31 cellular contexts compared by ENCODE assay signal in genomic region chr9:37946971-37947370, GRCh38.
"Had no signal": no experiment of that assay in that cellular context is flagged by ENCODE, and none has a peak within 500 bp of the region (broad histone marks: within the 10 kb centered on the region; RNA-seq: fewer than 3 reads in every experiment).

No MANE protein-coding gene starts in this region.

- H3K27me3 Mint-ChIP-seq: activated CD4-positive, alpha-beta memory T cell treated with anti-CD3 and anti-CD28 coated beads, Interleukin-2, amount 10 ng/mL, durations not matched to agents 7 days and 5 days; activated CD4-positive, alpha-beta T cell treated with anti-CD3 and anti-CD28 coated beads, Interleukin-2, amount 10 ng/mL, durations not matched to agents 7 days and 5 days; activated naive CD8-positive, alpha-beta T cell; natural killer cell treated with Interleukin-12 subunit alpha and Interleukin-12 subunit beta and Interleukin-15 and Interleukin-18, amount 100 ng/mL, for 72 hours had no signal

- ATAC-seq: body of pancreas; mucosa of descending colon; natural killer cell treated with Interleukin-12 subunit alpha and Interleukin-12 subunit beta and Interleukin-15 and Interleukin-18, amount 100 ng/mL, for 72 hours; psoas muscle; WTC11 had no signal

- H3K4me3 ChIP-seq: body of pancreas, colonic mucosa, esophagus squamous epithelium, left ventricle myocardium inferior, lung, mucosa of descending colon, psoas muscle, smooth muscle cell, suprapubic skin, tibial artery, uterus had no signal

- H3K27ac Mint-ChIP-seq: activated CD4-positive, alpha-beta memory T cell treated with anti-CD3 and anti-CD28 coated beads, Interleukin-2, amount 10 ng/mL, durations not matched to agents 7 days and 5 days; activated CD4-positive, alpha-beta T cell treated with anti-CD3 and anti-CD28 coated beads, Interleukin-2, amount 10 ng/mL, durations not matched to agents 7 days and 5 days; activated naive CD8-positive, alpha-beta T cell; natural killer cell treated with Interleukin-12 subunit alpha and Interleukin-12 subunit beta and Interleukin-15 and Interleukin-18, amount 100 ng/mL, for 72 hours; WTC11 had no signal

- H2AFZ ChIP-seq: parathyroid adenoma had no signal

- H3K27ac ChIP-seq: body of pancreas, colonic mucosa, left ventricle myocardium inferior, parathyroid adenoma, psoas muscle, suprapubic skin, uterus had no signal

- H3K27me3 ChIP-seq: body of pancreas, colonic mucosa, esophagus squamous epithelium, suprapubic skin, tibial artery, uterus had no signal

- H3K79me2 ChIP-seq: parathyroid adenoma had no signal

- H3K4me2 ChIP-seq: smooth muscle cell had no signal

- H3K36me3 Mint-ChIP-seq: natural killer cell treated with Interleukin-12 subunit alpha and Interleukin-12 subunit beta and Interleukin-15 and Interleukin-18, amount 100 ng/mL, for 72 hours had no signal

- H3K4me1 Mint-ChIP-seq: activated CD4-positive, alpha-beta memory T cell treated with anti-CD3 and anti-CD28 coated beads, Interleukin-2, amount 10 ng/mL, durations not matched to agents 7 days and 5 days; activated CD4-positive, alpha-beta T cell treated with anti-CD3 and anti-CD28 coated beads, Interleukin-2, amount 10 ng/mL, durations not matched to agents 7 days and 5 days had no signal

- H3K36me3 ChIP-seq: colonic mucosa, uterus had no signal

- H3K4me1 ChIP-seq: colonic mucosa, parathyroid adenoma, psoas muscle had no signal

- H3K9ac ChIP-seq: parathyroid adenoma had no signal

- DNase-seq: activated CD4-positive, alpha-beta memory T cell treated with anti-CD3 and anti-CD28 coated beads, Interleukin-2, amount 10 ng/mL, durations not matched to agents 7 days and 5 days; activated CD4-positive, alpha-beta T cell treated with anti-CD3 and anti-CD28 coated beads for 1 hour; activated CD4-positive, alpha-beta T cell treated with anti-CD3 and anti-CD28 coated beads, Interleukin-2, amount 10 ng/mL, durations not matched to agents 7 days and 5 days; activated naive CD4-positive, alpha-beta T cell; activated T-cell treated with anti-CD3 and anti-CD28 coated beads, Interleukin-2, amount 50 U/mL, for 48 hours; anterior cingulate cortex; body of pancreas; cerebellar nuclear complex; colonic mucosa; effector CD8-positive, alpha-beta T cell; esophagus squamous epithelium; islet precursor cell; left ventricle myocardium inferior; mesendoderm; mucosa of descending colon; nucleus accumbens; stimulated activated CD4-positive, alpha-beta T cell treated with anti-CD3 and anti-CD28 coated beads, Interleukin-1b, Interleukin-23, amount 100 ng/mL, for 48 hours; stimulated activated CD4-positive, alpha-beta T cell treated with anti-CD3 and anti-CD28 coated beads, Interleukin-4, amount 100 ng/mL, for 4 hours; stimulated activated CD8-positive, alpha-beta memory T cell treated with anti-CD3 and anti-CD28 coated beads, Interleukin-4, amount 100 ng/mL, for 48 hours; stimulated activated naive CD4-positive, alpha-beta T cell; T-helper 2 cell; tibial artery; uterus had no signal

- H3K4me3 Mint-ChIP-seq: activated CD4-positive, alpha-beta memory T cell treated with anti-CD3 and anti-CD28 coated beads, Interleukin-2, amount 10 ng/mL, durations not matched to agents 7 days and 5 days; activated CD4-positive, alpha-beta T cell treated with anti-CD3 and anti-CD28 coated beads, Interleukin-2, amount 10 ng/mL, durations not matched to agents 7 days and 5 days; activated naive CD8-positive, alpha-beta T cell; natural killer cell treated with Interleukin-12 subunit alpha and Interleukin-12 subunit beta and Interleukin-15 and Interleukin-18, amount 100 ng/mL, for 72 hours; WTC11 had no signal

- H3K9me3 Mint-ChIP-seq: activated CD4-positive, alpha-beta memory T cell treated with anti-CD3 and anti-CD28 coated beads, Interleukin-2, amount 10 ng/mL, durations not matched to agents 7 days and 5 days; activated CD4-positive, alpha-beta T cell treated with anti-CD3 and anti-CD28 coated beads, Interleukin-2, amount 10 ng/mL, durations not matched to agents 7 days and 5 days; natural killer cell treated with Interleukin-12 subunit alpha and Interleukin-12 subunit beta and Interleukin-15 and Interleukin-18, amount 100 ng/mL, for 72 hours; WTC11 had no signal

- H3K9me3 ChIP-seq: body of pancreas, colonic mucosa, esophagus squamous epithelium, left ventricle myocardium inferior, mucosa of descending colon, psoas muscle, suprapubic skin, tibial artery, uterus had no signal
